ENCODE assay signal across 8 cellular contexts in genomic region chr12:45575823-45576448, GRCh38.
DNase-seq lines count a peak whose midpoint lies in the region; ATAC-seq and TF ChIP-seq lines count a peak whose summit lies in the region.

No MANE protein-coding gene starts in this region.

- H3K4me3 ChIP-seq in left ventricle myocardium inferior (no peak overlapping the region), sigmoid colon (no peak overlapping the region)

- H3K4me1 ChIP-seq in left ventricle myocardium inferior (peaks cover 5% of the 10 kb centered on the region), sigmoid colon (no peaks in the 10 kb centered on the region)

- TF ChIP-seq POLR2A in sigmoid colon (IDR thresholded peaks at IDR 0.05): no peak

- no peaks in the 10 kb centered on the region for H3K27me3 Mint-ChIP-seq in activated T-helper 17 cell treated with anti-CD3 and anti-CD28 coated beads, Interleukin-2, amount 50 U/mL, for 72 hours
- H3K27me3 Mint-ChIP-seq in activated T-cell treated with anti-CD3 and anti-CD28 coated beads, Interleukin-2, amount 50 U/mL, for 4 hours (ENCODE audit: low read depth): peaks cover 3% of the 10 kb centered on the region
- no peaks in the 10 kb centered on the region for H3K27me3 Mint-ChIP-seq in glutamatergic neuron (ENCODE audit: unreplicated experiment)

- H3K27me3 ChIP-seq in left ventricle myocardium inferior (ENCODE audit: low read depth) (no peaks in the 10 kb centered on the region), sigmoid colon (no peaks in the 10 kb centered on the region)

- H3K9me3 ChIP-seq in left ventricle myocardium inferior (replicated peaks): no peaks in the 10 kb centered on the region
- H3K9me3 ChIP-seq in sigmoid colon: no peaks in the 10 kb centered on the region

- intact Hi-C loops in left ventricle myocardium inferior (cut with micrococcal nuclease): no loop called here
- intact Hi-C loops in sigmoid colon (cut with DNase I): no loop called here

- H3K9me3 Mint-ChIP-seq in activated T-helper 17 cell treated with anti-CD3 and anti-CD28 coated beads, Interleukin-2, amount 50 U/mL, for 72 hours: no peaks in the 10 kb centered on the region
- peaks cover 1% of the 10 kb centered on the region for H3K9me3 Mint-ChIP-seq in activated T-cell treated with anti-CD3 and anti-CD28 coated beads, Interleukin-2, amount 50 U/mL, for 4 hours
- no peaks in the 10 kb centered on the region for H3K9me3 Mint-ChIP-seq in glutamatergic neuron (ENCODE audit: unreplicated experiment)

- WGBS in sigmoid colon, 2 donors: 54 to 78% methylated on average over 7 of the region's 7 CpGs

- TF ChIP-seq EP300 in sigmoid colon (IDR thresholded peaks at IDR 0.05): no peak

- peak overlapping the region; percentile 7 for H3K27ac Mint-ChIP-seq in activated T-helper 17 cell treated with anti-CD3 and anti-CD28 coated beads, Interleukin-2, amount 50 U/mL, for 72 hours
- no peak overlapping the region for H3K27ac Mint-ChIP-seq in glutamatergic neuron (ENCODE audit: unreplicated experiment)

- H3K36me3 Mint-ChIP-seq in activated T-helper 17 cell treated with anti-CD3 and anti-CD28 coated beads, Interleukin-2, amount 50 U/mL, for 72 hours (ENCODE audit: low read depth): no peaks in the 10 kb centered on the region
- no peaks in the 10 kb centered on the region for H3K36me3 Mint-ChIP-seq in activated T-cell treated with anti-CD3 and anti-CD28 coated beads, Interleukin-2, amount 50 U/mL, for 4 hours (ENCODE audit: insufficient read depth)
- no peaks in the 10 kb centered on the region for H3K36me3 Mint-ChIP-seq in glutamatergic neuron (ENCODE audit: unreplicated experiment)

- no peak overlapping the region for H3K4me3 Mint-ChIP-seq in activated T-helper 17 cell treated with anti-CD3 and anti-CD28 coated beads, Interleukin-2, amount 50 U/mL, for 72 hours
- no peak overlapping the region for H3K4me3 Mint-ChIP-seq in activated T-cell treated with anti-CD3 and anti-CD28 coated beads, Interleukin-2, amount 50 U/mL, for 4 hours
- no peak overlapping the region for H3K4me3 Mint-ChIP-seq in glutamatergic neuron (ENCODE audit: unreplicated experiment)

- TF ChIP-seq CTCF in left ventricle myocardium inferior (IDR thresholded peaks at IDR 0.05; ENCODE audit: borderline replicate concordance) (no peak), glutamatergic neuron (IDR thresholded peaks at IDR 0.05; ENCODE audit: partially characterized antibody, unreplicated experiment) (no peak), sigmoid colon (IDR thresholded peaks at IDR 0.05) (no peak)

- DNase-seq in GF-D8 (lab: John Stamatoyannopoulos, UW): peak; percentile 38
- no peak for DNase-seq in activated T-cell treated with anti-CD3 and anti-CD28 coated beads, Interleukin-2, amount 50 U/mL, for 4 hours
- DNase-seq in left ventricle myocardium inferior: no peak
- no peak for DNase-seq in glutamatergic neuron
- no peak for DNase-seq in sigmoid colon

- no peak overlapping the region for H3K27ac ChIP-seq in left ventricle myocardium inferior (replicated peaks)
- no peak overlapping the region for H3K27ac ChIP-seq in sigmoid colon

- peaks cover 1% of the 10 kb centered on the region for H3K4me1 Mint-ChIP-seq in activated T-helper 17 cell treated with anti-CD3 and anti-CD28 coated beads, Interleukin-2, amount 50 U/mL, for 72 hours
- peaks cover 4% of the 10 kb centered on the region for H3K4me1 Mint-ChIP-seq in activated T-cell treated with anti-CD3 and anti-CD28 coated beads, Interleukin-2, amount 50 U/mL, for 4 hours (ENCODE audit: low read depth)
- H3K4me1 Mint-ChIP-seq in glutamatergic neuron (ENCODE audit: low read depth, unreplicated experiment): no peaks in the 10 kb centered on the region

- ATAC-seq in GM21367 (IDR thresholded peaks at IDR 0.05; ENCODE audit: unreplicated experiment) (peak; percentile 64), HG03354 (IDR thresholded peaks at IDR 0.05; ENCODE audit: poor library complexity, severe bottlenecking, unreplicated experiment) (peak; percentile 65)
- ATAC-seq in activated T-helper 17 cell treated with anti-CD3 and anti-CD28 coated beads, Interleukin-2, amount 50 U/mL, for 72 hours (replicated peaks): peak; percentile 59
- ATAC-seq in activated T-cell treated with anti-CD3 and anti-CD28 coated beads, Interleukin-2, amount 50 U/mL, for 4 hours: no peak

- H3K36me3 ChIP-seq in left ventricle myocardium inferior: no peaks in the 10 kb centered on the region
- no peaks in the 10 kb centered on the region for H3K36me3 ChIP-seq in sigmoid colon

Comparison
In these comparisons a context has a peak if more than half of its experiments do, and no peak if none do; other contexts are left out.
1. ATAC-seq: peak in GM21367 (single experiment), HG03354 (single experiment) and activated T-helper 17 cell treated with anti-CD3 and anti-CD28 coated beads, Interleukin-2, amount 50 U/mL, for 72 hours (single experiment); none in activated T-cell treated with anti-CD3 and anti-CD28 coated beads, Interleukin-2, amount 50 U/mL, for 4 hours (0 of 2).